In the genomic region with DNA sequence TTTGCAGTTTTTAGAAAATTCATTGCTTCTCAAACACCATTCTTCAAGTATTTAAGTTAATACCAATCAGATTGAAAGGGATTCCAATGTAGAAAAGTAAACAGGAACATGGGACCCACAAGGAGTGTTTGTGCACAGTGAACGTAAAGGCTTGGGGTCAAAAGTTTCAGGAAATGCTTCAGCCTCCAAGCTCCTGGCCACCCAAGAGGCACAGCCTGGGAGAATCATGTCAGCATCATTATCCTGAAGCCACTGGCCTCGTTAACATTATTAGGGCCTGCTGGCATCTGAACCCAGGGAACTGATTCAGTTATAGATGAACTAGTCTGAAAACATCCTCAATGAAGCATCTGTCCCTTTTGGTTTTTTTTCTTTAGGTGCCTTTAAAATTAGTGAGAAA, we compare ENCODE assay signal across 17 cellular contexts.
A peak's percentile ranks its signal among the peaks of the same experiment; 100 is the strongest.
DNase-seq lines count a peak whose midpoint lies in the region; ATAC-seq and TF ChIP-seq lines count a peak whose summit lies in the region.
"Had no signal": no experiment of that assay in that cellular context is flagged by ENCODE, and none has a peak within 500 bp of the region (broad histone marks: within the 10 kb centered on the region; RNA-seq: fewer than 3 reads in every experiment).

No MANE protein-coding gene starts in this region.

- TF ChIP-seq CTCF in SK-N-SH (IDR thresholded peaks at IDR 0.05), result no peak
- TF ChIP-seq CTCF in choroid plexus epithelial cell (conservative IDR thresholded peaks at IDR 0.05; ENCODE audit: low read depth, low read length), result no peak
- no peak for TF ChIP-seq CTCF in thyroid gland (IDR thresholded peaks at IDR 0.05)

- no peak for TF ChIP-seq POLR2A in thyroid gland (IDR thresholded peaks at IDR 0.05)

- no peaks in the 10 kb centered on the region for H4K20me1 ChIP-seq in SK-N-SH (ENCODE audit: insufficient read depth)

- H3K36me3 ChIP-seq in SK-N-SH (replicated peaks in 1 of 2; ENCODE audit: control insufficient read depth in 1 of 2, insufficient read depth in 2 of 2, low read length in 1 of 2), result no peaks in the 10 kb centered on the region
- H3K36me3 ChIP-seq in thyroid gland, result no peaks in the 10 kb centered on the region
- H3K36me3 ChIP-seq: breast epithelium had no signal

- H3K4me2 ChIP-seq in SK-N-SH, result no peak overlapping the region

- H3K4me1 ChIP-seq in SK-N-SH (ENCODE audit: control insufficient read depth in 1 of 2, insufficient read depth in 2 of 2, low read depth in 1 of 2, low read length in 1 of 2) (peaks cover 10 to 19% of the 10 kb centered on the region in 2 experiments; a peak in 3 of 4 replicates), thyroid gland (peaks cover 21 to 26% of the 10 kb centered on the region in 2 donors)
- H3K4me1 ChIP-seq: breast epithelium had no signal

- intact Hi-C loops in thyroid gland (cut with DNase I), result loop anchor here (2.0 kb wide), 1 partner anchor 343 kb away; no protein-coding TSS in a partner anchor

- peak; percentile 44; the same call in 2 of the 3 replicates for ATAC-seq in SK-N-SH treated with all-trans-retinoic acid at 6 μM for 48 hours
- no peak for ATAC-seq in HG03135 (IDR thresholded peaks at IDR 0.05; ENCODE audit: unreplicated experiment)
- ATAC-seq: activated CD4-positive, CD25-positive, alpha-beta regulatory T cell treated with anti-CD3 and anti-CD28 coated beads, Interleukin-2, amount 50 U/mL, for 24 hours; left colon had no signal

- no peak for DNase-seq in SK-N-SH
- peak; percentile 74 for DNase-seq in choroid plexus epithelial cell (ENCODE audit: low read depth)
- DNase-seq in iris pigment epithelial cell (ENCODE audit: low read depth), result peak; percentile 93
- no peak for DNase-seq in thyroid gland
- DNase-seq in iPS-NIHi11 (ENCODE audit: low spot score), result no peak
- no peak for DNase-seq in cerebellar nuclear complex (lab: John Stamatoyannopoulos, UW)
- DNase-seq: activated naive CD8-positive, alpha-beta T cell treated with anti-CD3 and anti-CD28 coated beads for 36 hours; DMS 273 treated with DMSO at 0.1 percent for 48 hours; NCI-H146; stimulated activated CD4-positive, alpha-beta T cell treated with anti-CD3 and anti-CD28 coated beads, Interleukin-4, amount 100 ng/mL, for 1 hour had no signal

- H3K27me3 ChIP-seq in SK-N-SH (ENCODE audit: insufficient read depth), result no peaks in the 10 kb centered on the region
- H3K27me3 ChIP-seq in thyroid gland, result no peaks in the 10 kb centered on the region
- H3K27me3 ChIP-seq: breast epithelium had no signal

- no peaks in the 10 kb centered on the region for H3K9me2 ChIP-seq in SK-N-SH

- H3F3A ChIP-seq in SK-N-SH (replicated peaks; ENCODE audit: insufficient read depth), result peaks cover under 1% of the 10 kb centered on the region

- no peak overlapping the region for H3K9ac ChIP-seq in SK-N-SH

- no peak overlapping the region for H2AFZ ChIP-seq in SK-N-SH (ENCODE audit: low read depth)

- POLR2A ChIA-PET in SK-N-SH (lab: Yijun Ruan, JAX), result no interaction called here

- no peak for TF ChIP-seq RAD21 in SK-N-SH (IDR thresholded peaks at IDR 0.05; ENCODE audit: low read length)

- H3K4me3 ChIP-seq in SK-N-SH (ENCODE audit: low read depth in 2 of 2, low read length in 1 of 2) (no peak overlapping the region), choroid plexus epithelial cell (ENCODE audit: low read depth, low read length) (no peak overlapping the region), thyroid gland (replicated peaks in 1 of 3) (no peak overlapping the region)
- H3K4me3 ChIP-seq: breast epithelium had no signal

- 49% methylated on average over 2 of the region's 2 CpGs for WGBS in SK-N-SH (ENCODE audit: low lambda C conversion rate)
- 61 to 66% methylated on average over 2 of the region's 2 CpGs for WGBS in thyroid gland, 2 donors

- H3K9me3 ChIP-seq in SK-N-SH (no peaks in the 10 kb centered on the region), thyroid gland (no peaks in the 10 kb centered on the region)
- H3K9me3 ChIP-seq: breast epithelium had no signal

- CTCF ChIA-PET in SK-N-SH (lab: Yijun Ruan, JAX), result interaction anchor here (1.4 kb wide), 1 partner anchor 19 kb away, joined by 3 read pairs; no protein-coding TSS in a partner anchor

- no peaks in the 10 kb centered on the region for H3K79me2 ChIP-seq in SK-N-SH (ENCODE audit: insufficient read depth)

- TF ChIP-seq EP300 in SK-N-SH (IDR thresholded peaks at IDR 0.05; ENCODE audit: borderline replicate concordance in 1 of 2, low read depth in 1 of 2, low read length in 1 of 2), result no peak

- H3K27ac ChIP-seq in SK-N-SH (ENCODE audit: low read depth in 2 of 2, low read length in 1 of 2) (peak overlapping the region in 1 of 2 experiments; percentile 53; a peak in 2 of 4 replicates), thyroid gland (peak overlapping the region; percentile 16 to 85 (median 77))
- H3K27ac ChIP-seq: 22Rv1, C4-2B had no signal

TF ChIP-seq in SK-N-SH treated with all-trans-retinoic acid at 6 μM for 48 hours, 23 proteins besides CTCF, POLR2A, EP300 and RAD21:
- TF ChIP-seq PPARA (CRISPR knock-in tag; IDR thresholded peaks at IDR 0.05; ENCODE audit: borderline replicate concordance), result no peak
TF ChIP-seq in SK-N-SH treated with all-trans-retinoic acid at 6 μM for 48 hours: peak in this region for 0.

TF ChIP-seq in SK-N-SH, 30 proteins besides CTCF, POLR2A, EP300 and RAD21:
- TF ChIP-seq TAF1 (IDR thresholded peaks at IDR 0.05; ENCODE audit: borderline replicate concordance, low read depth, low read length), result no peak
- no peak for TF ChIP-seq SIN3A (IDR thresholded peaks at IDR 0.05; ENCODE audit: borderline replicate concordance, low read depth, low read length)

Comparison
In these comparisons a context has a peak if more than half of its experiments do, and no peak if none do; other contexts are left out.
1. DNase-seq: peak in choroid plexus epithelial cell (single experiment) and iris pigment epithelial cell (single experiment); none in SK-N-SH (single experiment), thyroid gland (0 of 2), iPS-NIHi11 (single experiment) and cerebellar nuclear complex (0 of 2).